ENCODE assay signal across 5 cellular contexts in genomic region chr18:79050005-79050404, GRCh38.
"Had no signal": no experiment of that assay in that cellular context is flagged by ENCODE, and none has a peak within 500 bp of the region (broad histone marks: within the 10 kb centered on the region; RNA-seq: fewer than 3 reads in every experiment).

No MANE protein-coding gene starts in this region.

- FAIRE-seq: HepG2, HTR-8/SVneo had no signal

- H3K27ac ChIP-seq: HL-60 had no signal

- DNase-seq: IMR-90, KBM-7 had no signal
